ENCODE assay signal across 16 cellular contexts in genomic region chr16:67397451-67397801, GRCh38. TPM values are rescaled to one million over a fixed set of nuclear protein-coding genes. Genes with fewer than 3 reads are reported as not detected.
DNase-seq lines count a peak whose midpoint lies in the region; ATAC-seq and TF ChIP-seq lines count a peak whose summit lies in the region.
"Had no signal": no experiment of that assay in that cellular context is flagged by ENCODE, and none has a peak within 500 bp of the region (broad histone marks: within the 10 kb centered on the region; RNA-seq: fewer than 3 reads in every experiment).

No MANE protein-coding gene starts in this region.

- H3K27ac Mint-ChIP-seq in nephron: peak overlapping the region; percentile 45 to 84 (median 84)
- H3K27ac Mint-ChIP-seq: dendritic cell treated with granulocyte-macrophage colony-stimulating factor and Interleukin-4, amounts not matched to agents 40 ng/mL and 50 ng/mL, for 4 days had no signal

- no peak overlapping the region for H3K9ac ChIP-seq in stomach smooth muscle (ENCODE audit: low read length in 2 of 2)
- H3K9ac ChIP-seq: SK-N-SH had no signal

- peaks cover 15% of the 10 kb centered on the region for H3K27me3 ChIP-seq in ascending aorta
- peaks cover 0 to 8% of the 10 kb centered on the region in 2 donors for H3K27me3 ChIP-seq in stomach smooth muscle (ENCODE audit: control insufficient read depth in 1 of 2, insufficient read depth in 2 of 2, low read length in 2 of 2)

- peaks cover 17% of the 10 kb centered on the region for H3K27me3 Mint-ChIP-seq in nephron (ENCODE audit: low read depth)

- intact Hi-C loops in ascending aorta (cut with DNase I) (loop anchor here (10.0 kb wide), 1 partner anchor 113 kb away; no protein-coding TSS in a partner anchor), cardiac septum (cut with DNase I) (loop anchor here (5.0 kb wide), 1 partner anchor 135 kb away; no protein-coding TSS in a partner anchor)

- ATAC-seq in GM18520 (IDR thresholded peaks at IDR 0.05; ENCODE audit: unreplicated experiment): no peak
- ATAC-seq in HG03280 (IDR thresholded peaks at IDR 0.05; ENCODE audit: unreplicated experiment): no peak
- ATAC-seq in GM21786 (IDR thresholded peaks at IDR 0.05; ENCODE audit: unreplicated experiment): no peak

- no peak overlapping the region for H3K4me3 ChIP-seq in ascending aorta
- no peak overlapping the region for H3K4me3 ChIP-seq in stomach smooth muscle (ENCODE audit: low read length in 2 of 2)

- no peaks in the 10 kb centered on the region for H3K9me3 Mint-ChIP-seq in nephron
- H3K9me3 Mint-ChIP-seq: dendritic cell treated with granulocyte-macrophage colony-stimulating factor and Interleukin-4, amounts not matched to agents 40 ng/mL and 50 ng/mL, for 4 days had no signal

- peaks cover 15 to 31% of the 10 kb centered on the region in 2 donors for H3K4me1 ChIP-seq in ascending aorta
- H3K4me1 ChIP-seq in stomach smooth muscle (ENCODE audit: control insufficient read depth, insufficient read depth, low read length): peaks cover 58% of the 10 kb centered on the region

- H3K27ac ChIP-seq in ascending aorta: peak overlapping the region; percentile 31 to 46
- peak overlapping the region; percentile 53 for H3K27ac ChIP-seq in stomach smooth muscle (ENCODE audit: low read length)

- no peaks in the 10 kb centered on the region for H3K36me3 Mint-ChIP-seq in nephron (ENCODE audit: low read depth)

- H3K4me1 Mint-ChIP-seq in nephron: peaks cover 48% of the 10 kb centered on the region

- DNase-seq in ascending aorta (ENCODE audit: low spot score in 2 of 2) (no peak), cardiac septum (ENCODE audit: low spot score) (peak; percentile 79), NCI-H524 treated with DMSO at 0.1 percent for 48 hours (lab: John Stamatoyannopoulos, UW) (no peak)
- DNase-seq: AML-193; amniotic stem cell; Kasumi-1; midbrain; NCI-H2227 treated with DMSO at 0.1 percent for 48 hours; SK-N-SH; stimulated activated CD4-positive, alpha-beta T cell treated with anti-CD3 and anti-CD28 coated beads, Interleukin-4, amount 100 ng/mL, for 1 hour had no signal

- TF ChIP-seq CTCF in ascending aorta (IDR thresholded peaks at IDR 0.05) (no peak), nephron (IDR thresholded peaks at IDR 0.05; ENCODE audit: unreplicated experiment in 3 of 3) (no peak)

- no peaks in the 10 kb centered on the region for H3K36me3 ChIP-seq in ascending aorta
- H3K36me3 ChIP-seq in stomach smooth muscle (ENCODE audit: control insufficient read depth in 2 of 2, insufficient read depth in 2 of 2, low read length in 2 of 2): no peaks in the 10 kb centered on the region

- H3K9me3 ChIP-seq in ascending aorta: no peaks in the 10 kb centered on the region
- H3K9me3 ChIP-seq in stomach smooth muscle (ENCODE audit: control insufficient read depth in 2 of 2, low read length in 2 of 2): no peaks in the 10 kb centered on the region
- H3K9me3 ChIP-seq: SK-N-SH had no signal

- peak overlapping the region in 1 of 3 experiments; percentile 25 for H3K4me3 Mint-ChIP-seq in nephron
- H3K4me3 Mint-ChIP-seq: dendritic cell treated with granulocyte-macrophage colony-stimulating factor and Interleukin-4, amounts not matched to agents 40 ng/mL and 50 ng/mL, for 4 days had no signal

RNA-seq across cellular contexts. Expression of gene TPPP3, which starts 4.1 kb away (rescaled TPM):
- 2.8 TPM for total RNA-seq in ascending aorta
- total RNA-seq in cardiac septum: 9.6 TPM

RNA-seq across cellular contexts. Expression of gene ZDHHC1, which starts 18.9 kb away (rescaled TPM):
- 82.7 TPM for total RNA-seq in ascending aorta
- total RNA-seq in cardiac septum: 4.6 TPM

RNA-seq across cellular contexts. Expression of gene HSD11B2, which starts 33.5 kb away (rescaled TPM):
- 2.4 TPM for total RNA-seq in ascending aorta
- total RNA-seq in cardiac septum: 0.27 TPM

Comparison
In these comparisons a context has a peak if more than half of its experiments do, and no peak if none do; other contexts are left out.
1. RNA of gene ZDHHC1, which starts 18.9 kb away (total RNA-seq): 82.7 TPM in ascending aorta (single experiment); 4.6 TPM in cardiac septum (single experiment); every median in the first group is over 10 times any median in the second.